Comparison of ENCODE assay signal across 1 cellular context in genomic region chr22:37552560-37553163, GRCh38.
TF ChIP-seq lines count a peak whose summit lies in the region.

No MANE protein-coding gene starts in this region.

TF ChIP-seq in H1, 55 proteins besides CTCF, POLR2A, EP300 and RAD21:
- TF ChIP-seq TEAD4 (IDR thresholded peaks at IDR 0.05; ENCODE audit: low read depth, low read length) (peak; percentile 76), SIN3A (conservative IDR thresholded peaks at IDR 0.05 in 1 of 2, IDR thresholded peaks at IDR 0.05 in 1 of 2; ENCODE audit: low read depth in 1 of 2, low read length in 2 of 2) (0 out of 4 replicates have a peak, but pooled peaks have one; percentile 42 to 49), GABPA (IDR thresholded peaks at IDR 0.05; ENCODE audit: borderline replicate concordance, insufficient read depth, low read length) (no peak)
